ENCODE assay signal across 9 cellular contexts in the genomic region with DNA sequence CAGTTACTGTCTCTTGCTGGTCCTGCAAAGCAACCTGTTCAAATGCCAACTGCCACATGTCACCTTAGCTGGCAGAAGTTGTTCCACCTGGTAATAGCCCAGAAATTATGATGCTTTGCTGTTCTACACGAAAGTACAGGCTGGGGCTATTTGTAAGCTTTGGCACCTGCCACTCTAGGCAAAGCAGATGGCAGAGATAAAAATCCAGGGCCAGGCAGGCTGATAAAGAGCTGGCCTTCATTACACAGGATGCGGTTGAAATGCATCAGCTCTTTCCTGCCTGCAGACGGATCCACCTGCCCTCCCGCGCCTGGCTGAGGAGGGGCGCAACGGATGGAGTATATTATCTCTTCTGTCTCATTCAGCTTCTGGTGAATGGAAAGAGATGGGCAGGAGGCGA. TPM values are rescaled to one million over a fixed set of nuclear protein-coding genes. Genes with fewer than 3 reads are reported as not detected.
DNase-seq lines count a peak whose midpoint lies in the region; ATAC-seq, FAIRE-seq and TF ChIP-seq lines count a peak whose summit lies in the region.
"Had no signal": no experiment of that assay in that cellular context is flagged by ENCODE, and none has a peak within 500 bp of the region (broad histone marks: within the 10 kb centered on the region; RNA-seq: fewer than 3 reads in every experiment).

No MANE protein-coding gene starts in this region.

- peaks cover 5% of the 10 kb centered on the region; the same call in 1 of the 2 replicates for H3K9me3 ChIP-seq in OCI-LY1 (ENCODE audit: low read length)
- H3K9me3 ChIP-seq in aorta (ENCODE audit: control insufficient read depth, low read length) = peaks cover 4% of the 10 kb centered on the region

- no peak overlapping the region for H2AFZ ChIP-seq in OCI-LY1 (ENCODE audit: low read length)

- H3K4me3 ChIP-seq in GM12865 (ENCODE audit: low read depth, low read length) (no peak overlapping the region), OCI-LY1 (ENCODE audit: low read depth, low read length, poor library complexity, severe bottlenecking) (no peak overlapping the region), aorta (ENCODE audit: low read length in 2 of 2) (no peak overlapping the region)

- peak overlapping the region in 1 of 2 donors; percentile 65 for H3K27ac Mint-ChIP-seq in natural killer cell

- no peaks in the 10 kb centered on the region for H3K9me2 ChIP-seq in OCI-LY1 (ENCODE audit: low read depth, low read length)

- TF ChIP-seq CTCF in GM12865 (IDR thresholded peaks at IDR 0.05; ENCODE audit: insufficient read depth, low read depth, low read length, missing control alignments) = no peak
- no peak for TF ChIP-seq CTCF in OCI-LY1 (IDR thresholded peaks at IDR 0.05; ENCODE audit: low read length)
- no peak for TF ChIP-seq CTCF in natural killer cell (IDR thresholded peaks at IDR 0.05)

- FAIRE-seq in RCC 7860 (lab: Jason Lieb, UNC) = no peak
- FAIRE-seq: HTR-8/SVneo had no signal

- intact Hi-C loops in natural killer cell (cut with micrococcal nuclease) (no loop called here), aorta (cut with DNase I) (loop anchor here in 1 of 2 donors (5.0 kb wide), 1 partner anchor 208 kb away; no protein-coding TSS in a partner anchor)

- H3K36me3 ChIP-seq in OCI-LY1 (ENCODE audit: insufficient read depth, low read length) (no peaks in the 10 kb centered on the region), aorta (ENCODE audit: control insufficient read depth in 1 of 2, insufficient read depth in 2 of 2, low read length in 1 of 2) (no peaks in the 10 kb centered on the region)

- no peaks in the 10 kb centered on the region for H3K9me3 Mint-ChIP-seq in natural killer cell

- 57 to 64% methylated on average over 8 of the region's 8 CpGs for WGBS in aorta, 2 donors

- DNase-seq in GM12865 (ENCODE audit: low read depth) (peak; percentile 41), activated T-cell treated with anti-CD3 and anti-CD28 coated beads for 48 hours (ENCODE audit: low read depth) (peak; percentile 35), natural killer cell (no peak), aorta (no peak), HCEC 1CT (no peak), RCC 7860 (ENCODE audit: low spot score) (no peak)

- H3K27me3 ChIP-seq in OCI-LY1 (ENCODE audit: insufficient read depth, low read length) = no peaks in the 10 kb centered on the region
- no peaks in the 10 kb centered on the region for H3K27me3 ChIP-seq in aorta (ENCODE audit: control insufficient read depth in 1 of 2, insufficient read depth in 2 of 2, low read length in 1 of 2)

- H3K4me3 Mint-ChIP-seq in natural killer cell = no peak overlapping the region

- peaks cover 28 to 34% of the 10 kb centered on the region in 2 donors for H3K4me1 Mint-ChIP-seq in natural killer cell

- H3K27me3 Mint-ChIP-seq in natural killer cell (ENCODE audit: low read depth in 2 of 2) = no peaks in the 10 kb centered on the region

- ATAC-seq in natural killer cell (peak; percentile 48 to 63 (median 49)), aorta (ENCODE audit: low FRiP score) (no peak), GM18867 (IDR thresholded peaks at IDR 0.05; ENCODE audit: unreplicated experiment) (no peak)

- no peak overlapping the region; the same call in 1 of the 2 replicates for H3K9ac ChIP-seq in OCI-LY1 (ENCODE audit: low read length)

- H3K27ac ChIP-seq in OCI-LY1 (ENCODE audit: low read depth, low read length, poor library complexity, severe bottlenecking) = peak overlapping the region; percentile 77
- H3K27ac ChIP-seq in aorta (ENCODE audit: low read depth in 1 of 2, low read length in 2 of 2) = no peak overlapping the region

- peak overlapping the region; percentile 26; the same call in 1 of the 2 replicates for H3K4me2 ChIP-seq in OCI-LY1 (ENCODE audit: low read length)

- no peaks in the 10 kb centered on the region for H3F3A ChIP-seq in OCI-LY1 (ENCODE audit: insufficient read depth, low read length)

- H3K4me1 ChIP-seq in OCI-LY1 (ENCODE audit: insufficient read depth, low read length, severe bottlenecking) = peaks cover 28% of the 10 kb centered on the region
- no peaks in the 10 kb centered on the region for H3K4me1 ChIP-seq in aorta (ENCODE audit: control insufficient read depth in 1 of 2, insufficient read depth in 2 of 2, low read length in 2 of 2)

- no peaks in the 10 kb centered on the region for H3K79me2 ChIP-seq in OCI-LY1 (ENCODE audit: insufficient read depth, low read length)

- no peaks in the 10 kb centered on the region for H3K36me3 Mint-ChIP-seq in natural killer cell

- no peaks in the 10 kb centered on the region for H4K20me1 ChIP-seq in OCI-LY1 (ENCODE audit: insufficient read depth, low read length)

RNA-seq across cellular contexts. Expression of gene KDM8, which starts 29.3 kb away (rescaled TPM):
- total RNA-seq in natural killer cell = 10 to 100 TPM; 11.4 to 17.9 (median 17.8) TPM
- 1 to 10 TPM; 4.3 to 5.6 TPM for total RNA-seq in aorta
- polyA plus RNA-seq in aorta = 1 to 10 TPM; 7.0 to 7.4 TPM

Comparison
In these comparisons a context has a peak if more than half of its experiments do, and no peak if none do; other contexts are left out.
1. DNase-seq: peak in GM12865 (single experiment) and activated T-cell treated with anti-CD3 and anti-CD28 coated beads for 48 hours (single experiment); none in natural killer cell (single experiment), aorta (0 of 2), HCEC 1CT (single experiment) and RCC 7860 (single experiment).
2. ATAC-seq: peak in natural killer cell (3 of 3); none in aorta (single experiment) and GM18867 (single experiment).